15 cellular contexts compared by ENCODE assay signal in genomic region chr20:35823147-35823546, GRCh38.
"Had no signal": no experiment of that assay in that cellular context is flagged by ENCODE, and none has a peak within 500 bp of the region (broad histone marks: within the 10 kb centered on the region; RNA-seq: fewer than 3 reads in every experiment).

No MANE protein-coding gene starts in this region.

- H3K27me3 ChIP-seq: adrenal gland, heart right ventricle, ovary, sigmoid colon, transverse colon had no signal

- H3K36me3 ChIP-seq: adrenal gland, ovary, sigmoid colon, transverse colon had no signal

- ATAC-seq: activated T-helper 17 cell treated with anti-CD3 and anti-CD28 coated beads, Interleukin-2, amount 50 U/mL, for 72 hours; heart right ventricle; left ventricle myocardium superior; stimulated activated naive B cell treated with anti-CD40 and anti-IgM and Interleukin-4, amounts not matched to agents 10 μg/mL and 1 μg/mL and 100 μg/mL, for 72 hours; T-cell had no signal

- H3K4me3 ChIP-seq: adrenal gland, heart right ventricle, ovary, sigmoid colon, transverse colon had no signal

- H3K27ac ChIP-seq: adrenal gland, heart right ventricle, ovary, sigmoid colon, transverse colon had no signal

- DNase-seq: activated CD4-positive, alpha-beta T cell treated with anti-CD3 and anti-CD28 coated beads, Interleukin-2, amount 50 U/mL, for 1 hour; activated naive CD4-positive, alpha-beta T cell treated with anti-CD3 and anti-CD28 coated beads, Interleukin-2, amount 50 U/mL, for 16 hours; activated T-cell treated with anti-CD3 and anti-CD28 coated beads for 4 hours; adrenal gland; heart right ventricle; kidney; left ventricle myocardium superior; ovary; sigmoid colon; stimulated activated CD4-positive, alpha-beta T cell treated with anti-CD3 and anti-CD28 coated beads, Interleukin-2, amount 100 ng/mL, for 24 hours; stimulated activated naive B cell treated with anti-CD40 and anti-IgM and Interleukin-4, amounts not matched to agents 10 μg/mL and 1 μg/mL and 100 μg/mL, for 72 hours; T-cell; T1000; transverse colon had no signal

- H3K9me3 ChIP-seq: adrenal gland, heart right ventricle, ovary, sigmoid colon, transverse colon had no signal
